16 cellular contexts compared by ENCODE assay signal in the genomic region with DNA sequence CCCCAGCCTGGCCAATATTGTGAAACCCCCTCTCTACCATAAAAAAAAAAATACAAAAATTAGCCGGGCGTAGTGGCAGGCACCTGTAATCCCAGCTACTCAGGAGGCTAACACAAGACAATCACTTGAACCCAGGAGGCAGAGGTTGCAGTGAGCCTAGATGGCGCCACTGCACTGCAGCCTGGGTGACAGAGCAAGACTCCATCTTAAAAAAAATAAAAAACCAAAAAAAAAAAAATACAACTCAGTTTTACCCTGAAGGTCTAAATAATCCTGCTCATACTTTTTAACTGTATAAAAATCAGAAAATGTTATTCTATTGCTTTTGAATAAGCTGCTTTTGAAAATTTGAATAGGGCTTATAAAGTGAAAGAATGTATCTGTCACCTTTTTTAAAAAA. TPM values are rescaled to one million over a fixed set of nuclear protein-coding genes. Genes with fewer than 3 reads are reported as not detected.
DNase-seq lines count a peak whose midpoint lies in the region; ATAC-seq and TF ChIP-seq lines count a peak whose summit lies in the region.
"Not testable (repeated sequence)": the region's sequence is repeated elsewhere in the genome, so short reads cannot be mapped to it uniquely, and the experiment has no call there.
"Had no signal": no experiment of that assay in that cellular context is flagged by ENCODE, and none has a peak within 500 bp of the region (broad histone marks: within the 10 kb centered on the region; RNA-seq: fewer than 3 reads in every experiment).

No MANE protein-coding gene starts in this region.

- TF ChIP-seq CTCF in A673 (conservative IDR thresholded peaks at IDR 0.05; ENCODE audit: low read depth, low read length) (peak; percentile 63), GM10266 (IDR thresholded peaks at IDR 0.05; ENCODE audit: control insufficient read depth, insufficient read depth, low read depth, missing control alignments) (peak; percentile 27), HFF-Myc (IDR thresholded peaks at IDR 0.05; ENCODE audit: low read depth, low read length, missing control alignments) (peak; percentile 23), OCI-LY1 (IDR thresholded peaks at IDR 0.05; ENCODE audit: low read length) (peak; percentile 37), cardiac fibroblast (IDR thresholded peaks at IDR 0.05; ENCODE audit: low read depth, low read length) (peak; percentile 14), foreskin keratinocyte (conservative IDR thresholded peaks at IDR 0.05) (peak; percentile 31), retinal pigment epithelial cell (conservative IDR thresholded peaks at IDR 0.05; ENCODE audit: low read depth, low read length) (peak; percentile 36)

- H3K27me3 Mint-ChIP-seq in activated CD4-positive, alpha-beta T cell treated with anti-CD3 and anti-CD28 coated beads for 36 hours, result not testable (repeated sequence)

- DNase-seq in A673 (ENCODE audit: low spot score); GM10266 (ENCODE audit: extremely low spot score); HFF-Myc (ENCODE audit: extremely low read depth, low read depth); cardiac fibroblast (ENCODE audit: low read depth in 2 of 2); foreskin keratinocyte; retinal pigment epithelial cell (ENCODE audit: low read depth): not testable (repeated sequence)
- DNase-seq in activated CD4-positive, alpha-beta T cell treated with anti-CD3 and anti-CD28 coated beads for 36 hours, result peak; percentile 16

- H3K4me1 ChIP-seq in A673 (ENCODE audit: insufficient read depth, low read length, poor library complexity, severe bottlenecking), result peaks cover 24% of the 10 kb centered on the region
- H3K4me1 ChIP-seq in OCI-LY1 (ENCODE audit: insufficient read depth, low read length, severe bottlenecking); foreskin keratinocyte: not testable (repeated sequence)

- H3K36me3 Mint-ChIP-seq in activated CD4-positive, alpha-beta T cell treated with anti-CD3 and anti-CD28 coated beads for 36 hours (ENCODE audit: low read depth), result not testable (repeated sequence)

- not testable (repeated sequence) for BruUV-seq in A673 (replicated peaks; lab: Mats Ljungman, UMichigan)

- H3K4me1 Mint-ChIP-seq in activated CD4-positive, alpha-beta T cell treated with anti-CD3 and anti-CD28 coated beads for 36 hours, result not testable (repeated sequence)

- not testable (repeated sequence) for H3K27ac Mint-ChIP-seq in activated CD4-positive, alpha-beta T cell treated with anti-CD3 and anti-CD28 coated beads for 36 hours

- not testable (repeated sequence) for H3K9me2 ChIP-seq in OCI-LY1 (ENCODE audit: low read depth, low read length)

- H3K9me3 Mint-ChIP-seq in activated CD4-positive, alpha-beta T cell treated with anti-CD3 and anti-CD28 coated beads for 36 hours (ENCODE audit: low read depth), result not testable (repeated sequence)

- H3F3A ChIP-seq in OCI-LY1 (ENCODE audit: insufficient read depth, low read length), result not testable (repeated sequence)

- ATAC-seq in activated CD4-positive, alpha-beta T cell treated with anti-CD3 and anti-CD28 coated beads for 36 hours; foreskin keratinocyte: not testable (repeated sequence)

- H3K27ac ChIP-seq in A673 (ENCODE audit: low read depth, low read length, poor library complexity, severe bottlenecking); OCI-LY1 (ENCODE audit: low read depth, low read length, poor library complexity, severe bottlenecking); foreskin keratinocyte: not testable (repeated sequence)

- H3K36me3 ChIP-seq in A673 (ENCODE audit: insufficient read depth, low read length, poor library complexity, severe bottlenecking); OCI-LY1 (ENCODE audit: insufficient read depth, low read length): not testable (repeated sequence)

- POLR2A ChIA-PET in A673 (lab: Charles Lee; ENCODE audit: low non-redundant PET); activated CD4-positive, alpha-beta T cell treated with anti-CD3 and anti-CD28 coated beads for 36 hours (lab: Charles Lee): not testable (repeated sequence)

- CTCF ChIA-PET in A673 (lab: Charles Lee), result not testable (repeated sequence)
- CTCF ChIA-PET in activated CD4-positive, alpha-beta T cell treated with anti-CD3 and anti-CD28 coated beads for 36 hours (lab: Charles Lee), result interaction anchor here (0.6 to 0.7 kb wide), 3 partner anchors 15 to 114 kb away, joined by 3 to 4 read pairs (median 4); no protein-coding TSS in a partner anchor

- H3K27me3 ChIP-seq in A673 (replicated peaks; ENCODE audit: insufficient read depth, low read depth, low read length, poor library complexity); OCI-LY1 (ENCODE audit: insufficient read depth, low read length); foreskin keratinocyte: not testable (repeated sequence)

- H3K79me2 ChIP-seq in OCI-LY1 (ENCODE audit: insufficient read depth, low read length), result not testable (repeated sequence)

- not testable (repeated sequence) for H3K9me3 ChIP-seq in A673 (ENCODE audit: low read depth, low read length, poor library complexity, severe bottlenecking); OCI-LY1 (ENCODE audit: low read length)

- not testable (repeated sequence) for H3K4me2 ChIP-seq in OCI-LY1 (ENCODE audit: low read length)

- not testable (repeated sequence) for H4K20me1 ChIP-seq in OCI-LY1 (ENCODE audit: insufficient read depth, low read length)

- H2AFZ ChIP-seq in OCI-LY1 (ENCODE audit: low read length), result not testable (repeated sequence)

- H3K9ac ChIP-seq in OCI-LY1 (ENCODE audit: low read length), result not testable (repeated sequence)

- not testable (repeated sequence) for H3K4me3 Mint-ChIP-seq in activated CD4-positive, alpha-beta T cell treated with anti-CD3 and anti-CD28 coated beads for 36 hours

- intact Hi-C loops in A673 (cut with micrococcal nuclease; ENCODE audit: unreplicated experiment); activated CD4-positive, alpha-beta T cell treated with anti-CD3 and anti-CD28 coated beads for 36 hours (cut with DNase I, micrococcal nuclease): not testable (repeated sequence)

- not testable (repeated sequence) for H3K4me3 ChIP-seq in A673 (ENCODE audit: low read depth, low read length, poor library complexity, severe bottlenecking); HFF-Myc (replicated peaks; ENCODE audit: low read depth, low read length); OCI-LY1 (ENCODE audit: low read depth, low read length, poor library complexity, severe bottlenecking); cardiac fibroblast (replicated peaks in 1 of 2; ENCODE audit: low read depth in 2 of 2, low read length in 2 of 2); retinal pigment epithelial cell (ENCODE audit: low read length)

RNA-seq across cellular contexts. Expression of gene CXorf66, which starts 0.8 kb away (rescaled TPM):
- not detected in 2 replicates for total RNA-seq in A673 (2021)
- not detected for total RNA-seq in activated CD4-positive, alpha-beta T cell treated with anti-CD3 and anti-CD28 coated beads for 36 hours
- not detected in 2 replicates for total RNA-seq in foreskin keratinocyte
- not detected in 2 replicates for polyA plus RNA-seq in foreskin keratinocyte
- total RNA-seq: activated CD4-positive, alpha-beta memory T cell treated with anti-CD3 and anti-CD28 coated beads, Interleukin-2, amount 10 ng/mL, durations not matched to agents 7 days and 5 days; activated T-helper 17 cell treated with anti-CD3 and anti-CD28 coated beads, Interleukin-2, amount 50 U/mL, for 72 hours; left ventricle myocardium inferior; M059J; mesenteric fat pad; myocyte; pulmonary artery endothelial cell; uterus had no signal

RNA-seq across cellular contexts. Expression of gene ATP11C, which starts 33.3 kb away (rescaled TPM):
- 88.5 and 93.1 TPM in 2 replicates for total RNA-seq in A673 (2021)
- 10 to 100 TPM; 15.0 to 21.6 TPM for total RNA-seq in activated CD4-positive, alpha-beta T cell treated with anti-CD3 and anti-CD28 coated beads for 36 hours
- total RNA-seq in foreskin keratinocyte, result 15.9 and 16.8 TPM in 2 replicates
- polyA plus RNA-seq in foreskin keratinocyte, result 5.1 and 5.2 TPM in 2 replicates
